ENCODE assay signal across 22 cellular contexts in genomic region chr9:81211741-81212140, GRCh38.
"Had no signal": no experiment of that assay in that cellular context is flagged by ENCODE, and none has a peak within 500 bp of the region (broad histone marks: within the 10 kb centered on the region; RNA-seq: fewer than 3 reads in every experiment).

No MANE protein-coding gene starts in this region.

- H3K36me3 ChIP-seq: colonic mucosa, esophagus muscularis mucosa, gastrocnemius medialis, heart right ventricle, left lung, lower lobe of right lung had no signal

- ATAC-seq: effector memory CD8-positive, alpha-beta T cell; foreskin keratinocyte; gastrocnemius medialis; heart right ventricle; left cardiac atrium; left lung; left ventricle myocardium superior; lower lobe of right lung; mucosa of descending colon; naive thymus-derived CD8-positive, alpha-beta T cell had no signal

- H3K4me1 ChIP-seq: colonic mucosa, esophagus muscularis mucosa, foreskin keratinocyte, gastrocnemius medialis, heart right ventricle, left lung, lower lobe of right lung had no signal

- H3K27ac ChIP-seq: colonic mucosa, esophagus muscularis mucosa, foreskin keratinocyte, gastrocnemius medialis, heart right ventricle, left lung, lower lobe of right lung had no signal

- H3K9me3 ChIP-seq: colonic mucosa, esophagus muscularis mucosa, gastrocnemius medialis, left lung, lower lobe of right lung, mucosa of descending colon had no signal

- DNase-seq: colonic mucosa; cortex of kidney; effector CD8-positive, alpha-beta T cell; effector memory CD8-positive, alpha-beta T cell; foreskin keratinocyte; gastrocnemius medialis; glutamatergic neuron; head of caudate nucleus; heart right ventricle; hippocampal formation; left cardiac atrium; left lung; left ventricle myocardium superior; lower lobe of right lung; mesenchymal stem cell; mucosa of descending colon; naive B cell; naive thymus-derived CD8-positive, alpha-beta T cell had no signal

- FAIRE-seq: endothelial cell of umbilical vein, islet of Langerhans, keratinocyte had no signal

- H3K4me3 ChIP-seq: colonic mucosa, esophagus muscularis mucosa, gastrocnemius medialis, heart right ventricle, left lung, lower lobe of right lung, mucosa of descending colon had no signal

- H3K27me3 ChIP-seq: colonic mucosa, esophagus muscularis mucosa, foreskin keratinocyte, gastrocnemius medialis, heart right ventricle, left lung had no signal
